ENCODE assay signal across 15 cellular contexts in the genomic region with DNA sequence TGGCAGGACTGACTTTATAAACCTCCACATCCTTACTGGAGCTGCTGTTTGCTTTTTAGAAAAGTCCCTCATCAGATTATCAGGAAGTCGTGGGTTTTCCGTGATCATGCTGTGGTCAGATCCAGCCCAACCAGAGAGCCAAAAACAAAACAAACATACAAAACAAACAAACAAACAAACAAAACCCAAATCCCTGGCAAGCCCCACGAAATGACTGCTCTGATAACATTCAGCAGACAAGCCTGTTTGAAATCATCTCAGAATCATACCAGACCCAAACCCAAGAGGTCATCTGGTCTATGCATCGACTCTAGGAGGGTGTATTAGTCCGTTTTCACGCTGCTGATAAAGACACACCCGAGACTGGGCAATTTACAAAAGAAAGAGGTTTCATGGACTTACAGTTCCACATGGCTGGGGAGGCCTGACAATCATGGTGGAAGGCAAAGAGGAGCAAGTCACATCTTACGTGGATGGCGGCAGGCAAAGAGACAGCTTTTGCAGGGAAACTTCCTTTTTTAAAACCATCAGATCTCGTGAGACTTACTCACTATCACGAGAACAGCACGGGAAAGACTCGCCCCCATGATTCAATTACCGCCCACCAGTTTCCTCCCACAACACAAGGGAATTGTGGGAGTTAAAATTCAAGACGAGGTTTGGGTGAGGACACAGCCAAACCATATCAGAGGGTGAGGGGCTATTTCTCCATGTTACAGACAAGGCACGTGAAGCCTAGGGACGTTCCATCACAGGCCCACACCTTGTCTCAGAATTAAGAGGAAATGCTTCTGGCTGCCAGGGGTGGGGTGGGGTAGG.
DNase-seq lines count a peak whose midpoint lies in the region; ATAC-seq and TF ChIP-seq lines count a peak whose summit lies in the region.
"Had no signal": no experiment of that assay in that cellular context is flagged by ENCODE, and none has a peak within 500 bp of the region (broad histone marks: within the 10 kb centered on the region; RNA-seq: fewer than 3 reads in every experiment).

No MANE protein-coding gene starts in this region.

- intact Hi-C loops in activated CD8-positive, alpha-beta T cell treated with anti-CD3 and anti-CD28 coated beads for 36 hours (cut with micrococcal nuclease): no loop called here

- H3K79me1 ChIP-seq in H9 (ENCODE audit: insufficient read depth, low read depth, low read length, poor library complexity, severe bottlenecking): no peaks in the 10 kb centered on the region

- no peak overlapping the region for H3K23ac ChIP-seq in H9 (ENCODE audit: insufficient read length, low read depth, low read length)

- no peak overlapping the region for H2BK5ac ChIP-seq in H9 (ENCODE audit: insufficient read length, low read length)

- no peak overlapping the region for H2AK5ac ChIP-seq in H9 (ENCODE audit: insufficient read length, low read length)

- no peak overlapping the region for H3K56ac ChIP-seq in H9 (ENCODE audit: insufficient read length, low read depth, low read length)

- H3K4me2 ChIP-seq in H9 (ENCODE audit: insufficient read depth, insufficient read length, low read length) (no peak overlapping the region), neural progenitor cell (no peak overlapping the region)

- peaks cover 12% of the 10 kb centered on the region for H3K4me1 Mint-ChIP-seq in activated CD8-positive, alpha-beta T cell treated with anti-CD3 and anti-CD28 coated beads for 36 hours (ENCODE audit: low read depth)
- peaks cover 15% of the 10 kb centered on the region for H3K4me1 Mint-ChIP-seq in activated CD8-positive, alpha-beta T cell treated with anti-CD3 and anti-CD28 coated beads, Interleukin-2, amount 10 ng/mL, durations not matched to agents 7 days and 5 days (ENCODE audit: low read depth)
- H3K4me1 Mint-ChIP-seq in H9 (peaks cover 61 to 66% of the 10 kb centered on the region in 2 experiments), neural progenitor cell (peaks cover 52% of the 10 kb centered on the region)
- peaks cover 12% of the 10 kb centered on the region for H3K4me1 Mint-ChIP-seq in stimulated activated effector memory CD8-positive, alpha-beta T cell treated with anti-CD3 and anti-CD28 coated beads, Interleukin-12 subunit alpha, Interleukin-12 subunit beta, amount 100 ng/mL, for 72 hours
- H3K4me1 Mint-ChIP-seq: B cell had no signal

- no peak overlapping the region for H4K91ac ChIP-seq in H9 (ENCODE audit: insufficient read length, low read depth, low read length)

- no peak overlapping the region for H2BK12ac ChIP-seq in H9 (ENCODE audit: insufficient read length, low read depth, low read length)

- H2BK120ac ChIP-seq in H9 (ENCODE audit: low read depth, low read length, poor library complexity, severe bottlenecking): no peak overlapping the region

- CTCF ChIA-PET in activated CD8-positive, alpha-beta T cell treated with anti-CD3 and anti-CD28 coated beads for 36 hours (lab: Charles Lee): interaction anchor here (1.3 to 2.0 kb wide), 2 partner anchors 11 to 14 kb away, joined by 3 to 6 read pairs; no protein-coding TSS in a partner anchor
- CTCF ChIA-PET in activated CD8-positive, alpha-beta T cell treated with anti-CD3 and anti-CD28 coated beads, Interleukin-2, amount 10 ng/mL, durations not matched to agents 7 days and 5 days (lab: Charles Lee): no interaction called here

- no peak overlapping the region for H2BK15ac ChIP-seq in H9 (ENCODE audit: low read depth, low read length)

- H2BK20ac ChIP-seq in H9 (ENCODE audit: low read depth, low read length, poor library complexity, severe bottlenecking): no peak overlapping the region

- peak; percentile 21 for DNase-seq in activated CD8-positive, alpha-beta T cell treated with anti-CD3 and anti-CD28 coated beads for 36 hours
- DNase-seq in activated CD8-positive, alpha-beta T cell treated with anti-CD3 and anti-CD28 coated beads, Interleukin-2, amount 10 ng/mL, durations not matched to agents 7 days and 5 days: no peak
- DNase-seq in H9 (no peak), SJCRH30 (peak in 1 of 2 experiments; percentile 48), neural progenitor cell (ENCODE audit: low spot score) (no peak)
- DNase-seq in stimulated activated effector memory CD8-positive, alpha-beta T cell treated with anti-CD3 and anti-CD28 coated beads, Interleukin-12 subunit alpha, Interleukin-12 subunit beta, amount 100 ng/mL, for 72 hours (ENCODE audit: low spot score in 2 of 2): no peak
- DNase-seq: CD8-positive, alpha-beta T cell; HFFc6; MM.1S; NCI-H1105 treated with DMSO at 0.1 percent for 48 hours; NCI-H1694; NCI-H2081 treated with DMSO at 0.1 percent for 48 hours had no signal

- no peaks in the 10 kb centered on the region for H3K79me2 ChIP-seq in H9 (ENCODE audit: insufficient read depth, low read length)
- H3K79me2 ChIP-seq in neural progenitor cell (ENCODE audit: low read depth): no peaks in the 10 kb centered on the region

- no peak overlapping the region for H4K5ac ChIP-seq in H9 (ENCODE audit: insufficient read length, low read depth, low read length)

- H3K4me3 ChIP-seq in SJCRH30: peak overlapping the region; percentile 54
- H3K4me3 ChIP-seq in neural progenitor cell: no peak overlapping the region

- no peak overlapping the region for H3K27ac ChIP-seq in H9 (ENCODE audit: insufficient read length, low read depth, low read length)
- no peak overlapping the region for H3K27ac ChIP-seq in SJCRH30
- no peak overlapping the region for H3K27ac ChIP-seq in neural progenitor cell

- no peak overlapping the region for H3K14ac ChIP-seq in H9 (ENCODE audit: insufficient read depth, low read length)

- ATAC-seq in activated CD8-positive, alpha-beta T cell treated with anti-CD3 and anti-CD28 coated beads for 36 hours: no peak
- no peak for ATAC-seq in activated CD8-positive, alpha-beta T cell treated with anti-CD3 and anti-CD28 coated beads, Interleukin-2, amount 10 ng/mL, durations not matched to agents 7 days and 5 days
- no peak for ATAC-seq in stimulated activated effector memory CD8-positive, alpha-beta T cell treated with anti-CD3 and anti-CD28 coated beads, Interleukin-12 subunit alpha, Interleukin-12 subunit beta, amount 100 ng/mL, for 72 hours
- ATAC-seq in HG02840 (IDR thresholded peaks at IDR 0.05; ENCODE audit: low FRiP score, unreplicated experiment): no peak
- ATAC-seq: CD8-positive, alpha-beta T cell; Right ventricle myocardium inferior had no signal

- H3K27ac Mint-ChIP-seq in activated CD8-positive, alpha-beta T cell treated with anti-CD3 and anti-CD28 coated beads for 36 hours: no peak overlapping the region
- no peak overlapping the region for H3K27ac Mint-ChIP-seq in activated CD8-positive, alpha-beta T cell treated with anti-CD3 and anti-CD28 coated beads, Interleukin-2, amount 10 ng/mL, durations not matched to agents 7 days and 5 days
- H3K27ac Mint-ChIP-seq in H9: peak overlapping the region in 2 of 3 experiments; percentile 59 to 81; a peak in 2 of 7 replicates
- no peak overlapping the region for H3K27ac Mint-ChIP-seq in neural progenitor cell
- no peak overlapping the region for H3K27ac Mint-ChIP-seq in stimulated activated effector memory CD8-positive, alpha-beta T cell treated with anti-CD3 and anti-CD28 coated beads, Interleukin-12 subunit alpha, Interleukin-12 subunit beta, amount 100 ng/mL, for 72 hours
- H3K27ac Mint-ChIP-seq: B cell; CD8-positive, alpha-beta T cell; HFFc6 had no signal

- H4K20me1 ChIP-seq in H9 (ENCODE audit: control insufficient read depth, insufficient read depth, insufficient read length): no peaks in the 10 kb centered on the region
- H4K20me1 ChIP-seq in neural progenitor cell (ENCODE audit: low read depth): no peaks in the 10 kb centered on the region

- H4K8ac ChIP-seq in H9 (replicated peaks; ENCODE audit: insufficient read length, low read depth, low read length): no peak overlapping the region

- no peaks in the 10 kb centered on the region for H3K27me3 Mint-ChIP-seq in activated CD8-positive, alpha-beta T cell treated with anti-CD3 and anti-CD28 coated beads for 36 hours
- H3K27me3 Mint-ChIP-seq in activated CD8-positive, alpha-beta T cell treated with anti-CD3 and anti-CD28 coated beads, Interleukin-2, amount 10 ng/mL, durations not matched to agents 7 days and 5 days (ENCODE audit: low read depth): no peaks in the 10 kb centered on the region
- H3K27me3 Mint-ChIP-seq in H9 (ENCODE audit: low read depth) (peaks cover 6% of the 10 kb centered on the region), neural progenitor cell (ENCODE audit: insufficient read depth, low read depth) (peaks cover 2% of the 10 kb centered on the region)

- no peak for TF ChIP-seq CTCF in activated CD8-positive, alpha-beta T cell treated with anti-CD3 and anti-CD28 coated beads for 36 hours (IDR thresholded peaks at IDR 0.05)
- TF ChIP-seq CTCF in H9 (conservative IDR thresholded peaks at IDR 0.05): no peak
- no peak for TF ChIP-seq CTCF in neural progenitor cell (IDR thresholded peaks at IDR 0.05)

- H3K4ac ChIP-seq in H9 (ENCODE audit: low read depth, low read length): no peak overlapping the region

- POLR2A ChIA-PET in activated CD8-positive, alpha-beta T cell treated with anti-CD3 and anti-CD28 coated beads for 36 hours (lab: Charles Lee): interaction anchor here (0.6 kb wide), 1 partner anchor 555 kb away, joined by 3 read pairs; no protein-coding TSS in a partner anchor
- POLR2A ChIA-PET in activated CD8-positive, alpha-beta T cell treated with anti-CD3 and anti-CD28 coated beads, Interleukin-2, amount 10 ng/mL, durations not matched to agents 7 days and 5 days (lab: Charles Lee): no interaction called here

- H3K27me3 ChIP-seq in H9 (ENCODE audit: insufficient read depth, low read length) (no peaks in the 10 kb centered on the region), SJCRH30 (no peaks in the 10 kb centered on the region), neural progenitor cell (no peaks in the 10 kb centered on the region)

- peaks cover 38% of the 10 kb centered on the region for H3F3A ChIP-seq in neural progenitor cell (ENCODE audit: low read depth)

- H3K4me1 ChIP-seq in H9 (ENCODE audit: insufficient read depth, low read length) (peaks cover 2% of the 10 kb centered on the region; the same call in 1 of the 2 replicates), SJCRH30 (no peaks in the 10 kb centered on the region), neural progenitor cell (peaks cover 54% of the 10 kb centered on the region)

- no peaks in the 10 kb centered on the region for H3K9me3 Mint-ChIP-seq in activated CD8-positive, alpha-beta T cell treated with anti-CD3 and anti-CD28 coated beads for 36 hours
- H3K9me3 Mint-ChIP-seq in activated CD8-positive, alpha-beta T cell treated with anti-CD3 and anti-CD28 coated beads, Interleukin-2, amount 10 ng/mL, durations not matched to agents 7 days and 5 days (ENCODE audit: insufficient read depth): no peaks in the 10 kb centered on the region
- H3K9me3 Mint-ChIP-seq in H9: no peaks in the 10 kb centered on the region
- no peaks in the 10 kb centered on the region for H3K9me3 Mint-ChIP-seq in neural progenitor cell
- no peaks in the 10 kb centered on the region for H3K9me3 Mint-ChIP-seq in stimulated activated effector memory CD8-positive, alpha-beta T cell treated with anti-CD3 and anti-CD28 coated beads, Interleukin-12 subunit alpha, Interleukin-12 subunit beta, amount 100 ng/mL, for 72 hours
- H3K9me3 Mint-ChIP-seq: CD8-positive, alpha-beta T cell; HFFc6 had no signal

- H2AFZ ChIP-seq in H9 (ENCODE audit: low read length): no peak overlapping the region
- H2AFZ ChIP-seq in neural progenitor cell (replicated peaks): peak overlapping the region; percentile 52

- H3K4me3 Mint-ChIP-seq in activated CD8-positive, alpha-beta T cell treated with anti-CD3 and anti-CD28 coated beads for 36 hours: no peak overlapping the region
- H3K4me3 Mint-ChIP-seq in activated CD8-positive, alpha-beta T cell treated with anti-CD3 and anti-CD28 coated beads, Interleukin-2, amount 10 ng/mL, durations not matched to agents 7 days and 5 days: no peak overlapping the region
- H3K4me3 Mint-ChIP-seq in H9 (no peak overlapping the region), neural progenitor cell (no peak overlapping the region)
- H3K4me3 Mint-ChIP-seq in stimulated activated effector memory CD8-positive, alpha-beta T cell treated with anti-CD3 and anti-CD28 coated beads, Interleukin-12 subunit alpha, Interleukin-12 subunit beta, amount 100 ng/mL, for 72 hours: no peak overlapping the region
- H3K4me3 Mint-ChIP-seq: B cell; CD8-positive, alpha-beta T cell; HFFc6 had no signal

- H3K36me3 ChIP-seq in SJCRH30: no peaks in the 10 kb centered on the region
- H3K36me3 ChIP-seq in neural progenitor cell: no peaks in the 10 kb centered on the region

- no peak overlapping the region for H3K18ac ChIP-seq in H9 (ENCODE audit: insufficient read length, low read depth, low read length)

- H3K36me3 Mint-ChIP-seq in activated CD8-positive, alpha-beta T cell treated with anti-CD3 and anti-CD28 coated beads for 36 hours (ENCODE audit: low read depth): no peaks in the 10 kb centered on the region
- H3K36me3 Mint-ChIP-seq in activated CD8-positive, alpha-beta T cell treated with anti-CD3 and anti-CD28 coated beads, Interleukin-2, amount 10 ng/mL, durations not matched to agents 7 days and 5 days (ENCODE audit: low read depth): no peaks in the 10 kb centered on the region
- no peaks in the 10 kb centered on the region for H3K36me3 Mint-ChIP-seq in H9 (ENCODE audit: insufficient read depth in 1 of 3, low read depth in 3 of 3)
- H3K36me3 Mint-ChIP-seq in neural progenitor cell: no peaks in the 10 kb centered on the region
- H3K36me3 Mint-ChIP-seq in stimulated activated effector memory CD8-positive, alpha-beta T cell treated with anti-CD3 and anti-CD28 coated beads, Interleukin-12 subunit alpha, Interleukin-12 subunit beta, amount 100 ng/mL, for 72 hours: no peaks in the 10 kb centered on the region
- H3K36me3 Mint-ChIP-seq: CD8-positive, alpha-beta T cell had no signal

- no CpG with 5 or more reads among the region's 17 CpGs for WGBS in H9 (ENCODE audit: extremely low coverage, insufficient read length, low lambda C conversion rate)

- H3T11ph ChIP-seq in H9 (ENCODE audit: low read length): no peak overlapping the region

- H3K9me3 ChIP-seq in H9 (ENCODE audit: control insufficient read depth, low read depth, low read length) (no peaks in the 10 kb centered on the region), SJCRH30 (replicated peaks) (no peaks in the 10 kb centered on the region), neural progenitor cell (ENCODE audit: low read depth) (no peaks in the 10 kb centered on the region)

- H3K23me2 ChIP-seq in H9 (ENCODE audit: insufficient read length, low read depth, low read length, poor library complexity, severe bottlenecking): no peaks in the 10 kb centered on the region

- H3K9ac ChIP-seq in H9 (ENCODE audit: extremely low read depth, insufficient read length, low read length) (no peak overlapping the region), neural progenitor cell (no peak overlapping the region)

Comparison
In these comparisons a context has a peak if more than half of its experiments do, and no peak if none do; other contexts are left out.
1. H3K27ac Mint-ChIP-seq: peak in H9 (2 of 3); none in activated CD8-positive, alpha-beta T cell treated with anti-CD3 and anti-CD28 coated beads for 36 hours (single experiment), activated CD8-positive, alpha-beta T cell treated with anti-CD3 and anti-CD28 coated beads, Interleukin-2, amount 10 ng/mL, durations not matched to agents 7 days and 5 days (single experiment), neural progenitor cell (single experiment) and stimulated activated effector memory CD8-positive, alpha-beta T cell treated with anti-CD3 and anti-CD28 coated beads, Interleukin-12 subunit alpha, Interleukin-12 subunit beta, amount 100 ng/mL, for 72 hours (single experiment).